Comparison of ENCODE assay signal across 30 cellular contexts in the genomic region with DNA sequence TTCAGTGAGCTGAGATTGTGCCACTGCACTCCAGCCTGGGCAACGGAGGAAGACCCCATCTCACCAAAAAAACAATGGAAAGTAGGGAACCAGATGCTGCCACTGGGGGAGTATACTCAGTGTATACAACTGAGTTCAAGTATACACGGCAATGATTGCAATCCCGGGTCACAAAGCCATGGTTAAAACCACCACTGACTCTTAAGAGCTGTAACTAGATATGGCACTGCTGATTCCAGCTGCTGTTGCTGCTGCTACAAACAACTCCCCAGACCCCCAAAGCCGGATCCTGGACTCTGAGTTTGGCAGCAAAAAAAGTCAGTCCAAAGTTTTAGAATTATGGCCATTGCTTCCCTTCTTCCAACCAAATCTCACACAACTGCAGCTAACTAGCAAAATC.
"Had no signal": no experiment of that assay in that cellular context is flagged by ENCODE, and none has a peak within 500 bp of the region (broad histone marks: within the 10 kb centered on the region; RNA-seq: fewer than 3 reads in every experiment).

No MANE protein-coding gene starts in this region.

- H3K27me3 ChIP-seq: foreskin keratinocyte, heart left ventricle, right lobe of liver, thyroid gland, upper lobe of left lung had no signal

- H3K27ac ChIP-seq: foreskin keratinocyte, heart left ventricle, right lobe of liver, skin epidermis, thyroid gland, upper lobe of left lung had no signal

- H3K4me3 ChIP-seq: heart left ventricle, right lobe of liver, skin epidermis, thyroid gland, upper lobe of left lung had no signal

- H3K4me1 Mint-ChIP-seq: activated B cell treated with CpG ODN at 0.5 μM for 24 hours; activated CD8-positive, alpha-beta memory T cell treated with anti-CD3 and anti-CD28 coated beads, Interleukin-2, amount 10 ng/mL, durations not matched to agents 7 days and 5 days; activated naive CD4-positive, alpha-beta T cell treated with anti-CD3 and anti-CD28 coated beads, Interleukin-2, amount 50 U/mL, for 24 hours; central memory CD8-positive, alpha-beta T cell; endodermal cell; immature natural killer cell; memory B cell; natural killer cell; stimulated activated effector memory CD8-positive, alpha-beta T cell treated with anti-CD3 and anti-CD28 coated beads, Interleukin-12 subunit alpha, Interleukin-12 subunit beta, amount 100 ng/mL, for 72 hours; stimulated activated naive CD8-positive, alpha-beta T cell treated with anti-CD3 and anti-CD28 coated beads, Interleukin-15, amount 100 ng/mL, for 72 hours had no signal

- H3K27me3 Mint-ChIP-seq: activated CD8-positive, alpha-beta T cell treated with anti-CD3 and anti-CD28 coated beads for 36 hours; activated naive CD4-positive, alpha-beta T cell treated with anti-CD3 and anti-CD28 coated beads, Interleukin-2, amount 50 U/mL, for 24 hours; dendritic cell treated with granulocyte-macrophage colony-stimulating factor and Interleukin-4, amounts not matched to agents 40 ng/mL and 50 ng/mL, for 4 days; stimulated activated naive CD8-positive, alpha-beta T cell treated with anti-CD3 and anti-CD28 coated beads, Interleukin-15, amount 100 ng/mL, for 72 hours had no signal

- H3K4me1 ChIP-seq: foreskin keratinocyte, heart left ventricle, right lobe of liver, thyroid gland, upper lobe of left lung had no signal

- ATAC-seq: activated CD8-positive, alpha-beta memory T cell treated with anti-CD3 and anti-CD28 coated beads, Interleukin-2, amount 10 ng/mL, durations not matched to agents 7 days and 5 days; activated CD8-positive, alpha-beta T cell treated with anti-CD3 and anti-CD28 coated beads for 36 hours; esophagus mucosa; foreskin keratinocyte; heart left ventricle; left colon; natural killer cell; right lobe of liver; stimulated activated effector memory CD8-positive, alpha-beta T cell treated with anti-CD3 and anti-CD28 coated beads, Interleukin-12 subunit alpha, Interleukin-12 subunit beta, amount 100 ng/mL, for 72 hours; stimulated activated naive CD8-positive, alpha-beta T cell treated with anti-CD3 and anti-CD28 coated beads, Interleukin-15, amount 100 ng/mL, for 72 hours had no signal

- H3K27ac Mint-ChIP-seq: activated B cell treated with CpG ODN at 0.5 μM for 24 hours; activated CD8-positive, alpha-beta memory T cell treated with anti-CD3 and anti-CD28 coated beads, Interleukin-2, amount 10 ng/mL, durations not matched to agents 7 days and 5 days; activated CD8-positive, alpha-beta T cell treated with anti-CD3 and anti-CD28 coated beads for 36 hours; activated naive CD4-positive, alpha-beta T cell treated with anti-CD3 and anti-CD28 coated beads, Interleukin-2, amount 50 U/mL, for 24 hours; activated T-helper 2 cell treated with anti-CD3 and anti-CD28 coated beads, Interferon-gamma antibody, Interleukin-2, Interleukin-4, amounts not matched to agents 10 μg/mL and 5 μg/mL and 100 μg/mL, durations not matched to agents 14 hours and 24 hours and 36 hours; dendritic cell treated with granulocyte-macrophage colony-stimulating factor and Interleukin-4, amounts not matched to agents 40 ng/mL and 50 ng/mL, for 4 days; endodermal cell; immature natural killer cell; memory B cell; natural killer cell; stimulated activated effector memory CD8-positive, alpha-beta T cell treated with anti-CD3 and anti-CD28 coated beads, Interleukin-12 subunit alpha, Interleukin-12 subunit beta, amount 100 ng/mL, for 72 hours; stimulated activated naive CD8-positive, alpha-beta T cell treated with anti-CD3 and anti-CD28 coated beads, Interleukin-15, amount 100 ng/mL, for 72 hours had no signal

- H3K36me3 Mint-ChIP-seq: activated CD8-positive, alpha-beta memory T cell treated with anti-CD3 and anti-CD28 coated beads, Interleukin-2, amount 10 ng/mL, durations not matched to agents 7 days and 5 days; activated naive CD4-positive, alpha-beta T cell treated with anti-CD3 and anti-CD28 coated beads, Interleukin-2, amount 50 U/mL, for 24 hours; immature natural killer cell; memory B cell; natural killer cell; stimulated activated effector memory CD8-positive, alpha-beta T cell treated with anti-CD3 and anti-CD28 coated beads, Interleukin-12 subunit alpha, Interleukin-12 subunit beta, amount 100 ng/mL, for 72 hours had no signal

- H3K9me3 Mint-ChIP-seq: activated B cell treated with CpG ODN at 0.5 μM for 24 hours; activated CD8-positive, alpha-beta T cell treated with anti-CD3 and anti-CD28 coated beads for 36 hours; activated naive CD4-positive, alpha-beta T cell treated with anti-CD3 and anti-CD28 coated beads, Interleukin-2, amount 50 U/mL, for 24 hours; activated T-helper 2 cell treated with anti-CD3 and anti-CD28 coated beads, Interferon-gamma antibody, Interleukin-2, Interleukin-4, amounts not matched to agents 10 μg/mL and 5 μg/mL and 100 μg/mL, durations not matched to agents 14 hours and 24 hours and 36 hours; central memory CD8-positive, alpha-beta T cell; dendritic cell treated with granulocyte-macrophage colony-stimulating factor and Interleukin-4, amounts not matched to agents 40 ng/mL and 50 ng/mL, for 4 days; immature natural killer cell; natural killer cell; stimulated activated effector memory CD8-positive, alpha-beta T cell treated with anti-CD3 and anti-CD28 coated beads, Interleukin-12 subunit alpha, Interleukin-12 subunit beta, amount 100 ng/mL, for 72 hours; stimulated activated naive CD8-positive, alpha-beta T cell treated with anti-CD3 and anti-CD28 coated beads, Interleukin-15, amount 100 ng/mL, for 72 hours had no signal

- H3K36me3 ChIP-seq: heart left ventricle, right lobe of liver, thyroid gland, upper lobe of left lung had no signal

- H3K9me3 ChIP-seq: right lobe of liver, thyroid gland, upper lobe of left lung had no signal

- H3K4me3 Mint-ChIP-seq: activated B cell treated with CpG ODN at 0.5 μM for 24 hours; activated CD8-positive, alpha-beta memory T cell treated with anti-CD3 and anti-CD28 coated beads, Interleukin-2, amount 10 ng/mL, durations not matched to agents 7 days and 5 days; activated CD8-positive, alpha-beta T cell treated with anti-CD3 and anti-CD28 coated beads for 36 hours; activated naive CD4-positive, alpha-beta T cell treated with anti-CD3 and anti-CD28 coated beads, Interleukin-2, amount 50 U/mL, for 24 hours; central memory CD8-positive, alpha-beta T cell; dendritic cell treated with granulocyte-macrophage colony-stimulating factor and Interleukin-4, amounts not matched to agents 40 ng/mL and 50 ng/mL, for 4 days; endodermal cell; immature natural killer cell; memory B cell; natural killer cell; stimulated activated effector memory CD8-positive, alpha-beta T cell treated with anti-CD3 and anti-CD28 coated beads, Interleukin-12 subunit alpha, Interleukin-12 subunit beta, amount 100 ng/mL, for 72 hours; stimulated activated naive CD8-positive, alpha-beta T cell treated with anti-CD3 and anti-CD28 coated beads, Interleukin-15, amount 100 ng/mL, for 72 hours had no signal

- DNase-seq: activated B cell treated with CpG ODN at 0.5 μM for 24 hours; activated CD4-positive, alpha-beta T cell treated with anti-CD3 and anti-CD28 coated beads, Interleukin-2, amount 50 U/mL, for 1 hour; activated CD8-positive, alpha-beta memory T cell treated with anti-CD3 and anti-CD28 coated beads, Interleukin-2, amount 10 ng/mL, durations not matched to agents 7 days and 5 days; activated CD8-positive, alpha-beta T cell treated with anti-CD3 and anti-CD28 coated beads for 36 hours; activated T-cell treated with anti-CD3 and anti-CD28 coated beads, Interleukin-2, amount 50 U/mL, for 48 hours; anterior cingulate cortex; endodermal cell; foreskin keratinocyte; heart left ventricle; hypothalamus; immature natural killer cell; kidney; left colon; natural killer cell; posterior cingulate gyrus; right lobe of liver; stimulated activated CD4-positive, alpha-beta T cell treated with anti-CD3 and anti-CD28 coated beads, Interleukin-4, amount 100 ng/mL, for 24 hours; stimulated activated naive CD8-positive, alpha-beta T cell treated with anti-CD3 and anti-CD28 coated beads, Interleukin-15, amount 100 ng/mL, for 72 hours; substantia nigra; T-helper 2 cell; thyroid gland; upper lobe of left lung had no signal
